In genomic region chr6:15242503-15242902, GRCh38 we compare ENCODE assay signal across 19 cellular contexts. TPM values are rescaled to one million over a fixed set of nuclear protein-coding genes. Genes with fewer than 3 reads are reported as not detected.
A peak's percentile ranks its signal among the peaks of the same experiment; 100 is the strongest.
DNase-seq lines count a peak whose midpoint lies in the region; ATAC-seq and TF ChIP-seq lines count a peak whose summit lies in the region.
"Had no signal": no experiment of that assay in that cellular context is flagged by ENCODE, and none has a peak within 500 bp of the region (broad histone marks: within the 10 kb centered on the region; RNA-seq: fewer than 3 reads in every experiment).

No MANE protein-coding gene starts in this region.

- H3K4me3 Mint-ChIP-seq in activated T-helper 1 cell treated with anti-CD3 and anti-CD28 coated beads, Interleukin-12 subunit alpha, Interleukin-12 subunit beta, Interleukin-2, Interleukin-4 antibody, amounts not matched to agents 30 ng/mL and 10 ng/mL and 1 ng/mL, durations not matched to agents 14 hours and 24 hours and 36 hours = no peak overlapping the region

- POLR2A ChIA-PET in PC-9 (lab: Charles Lee; ENCODE audit: unreplicated experiment) = no interaction called here

- peaks cover 46% of the 10 kb centered on the region for H3K4me1 ChIP-seq in HUES48 (ENCODE audit: control insufficient read depth, insufficient read depth, low read length)
- H3K4me1 ChIP-seq in PC-9 (replicated peaks; ENCODE audit: insufficient read depth) = peaks cover 20% of the 10 kb centered on the region
- peaks cover 22% of the 10 kb centered on the region for H3K4me1 ChIP-seq in iPS-15b (ENCODE audit: control insufficient read depth, insufficient read depth, low read length)
- H3K4me1 ChIP-seq in osteoblast (ENCODE audit: insufficient read depth, low read length) = no peaks in the 10 kb centered on the region

- H3K36me3 ChIP-seq in HUES48 (ENCODE audit: control insufficient read depth, insufficient read depth, low read length) = no peaks in the 10 kb centered on the region; the same call in 1 of the 2 replicates
- H3K36me3 ChIP-seq in PC-9 (ENCODE audit: low read depth) = no peaks in the 10 kb centered on the region
- no peaks in the 10 kb centered on the region for H3K36me3 ChIP-seq in iPS-15b (ENCODE audit: control insufficient read depth, insufficient read depth, low read length)
- no peaks in the 10 kb centered on the region for H3K36me3 ChIP-seq in osteoblast (ENCODE audit: insufficient read depth, low read length)
- H3K36me3 ChIP-seq: BLaER1 had no signal

- H3K36me3 Mint-ChIP-seq in activated T-helper 1 cell treated with anti-CD3 and anti-CD28 coated beads, Interleukin-12 subunit alpha, Interleukin-12 subunit beta, Interleukin-2, Interleukin-4 antibody, amounts not matched to agents 30 ng/mL and 10 ng/mL and 1 ng/mL, durations not matched to agents 14 hours and 24 hours and 36 hours (ENCODE audit: low read depth) = peaks cover 6% of the 10 kb centered on the region

- H3K9me2 ChIP-seq in PC-9 (ENCODE audit: insufficient read depth) = no peaks in the 10 kb centered on the region

- DNase-seq in PC-9 = no peak
- DNase-seq in osteoblast (ENCODE audit: insufficient read length, low spot score, missing footprints) = peak; percentile 41
- DNase-seq in OCI-M2 (lab: John Stamatoyannopoulos, UW; ENCODE audit: unreplicated experiment) = no peak
- DNase-seq in activated T-helper 1 cell treated with anti-CD3 and anti-CD28 coated beads, Interleukin-12 subunit alpha, Interleukin-12 subunit beta, Interleukin-2, Interleukin-4 antibody, amounts not matched to agents 30 ng/mL and 10 ng/mL and 1 ng/mL, durations not matched to agents 14 hours and 24 hours and 36 hours (ENCODE audit: low spot score) = no peak
- DNase-seq: CD8-positive, alpha-beta T cell; DND-41; GM23248; KG1; NCI-H1092 treated with DMSO at 0.1 percent for 48 hours; NCI-H1436 treated with DMSO at 0.1 percent for 48 hours; NCI-H1930; NCI-H748 treated with DMSO at 0.1 percent for 48 hours had no signal

- H3K27ac ChIP-seq in HUES48 (ENCODE audit: low read depth, low read length) (peak overlapping the region; percentile 91), PC-9 (no peak overlapping the region), osteoblast (ENCODE audit: low read depth, low read length) (no peak overlapping the region)
- H3K27ac ChIP-seq: BLaER1, GM23248, SJSA1 had no signal

- no peaks in the 10 kb centered on the region for H3K4me1 Mint-ChIP-seq in activated T-helper 1 cell treated with anti-CD3 and anti-CD28 coated beads, Interleukin-12 subunit alpha, Interleukin-12 subunit beta, Interleukin-2, Interleukin-4 antibody, amounts not matched to agents 30 ng/mL and 10 ng/mL and 1 ng/mL, durations not matched to agents 14 hours and 24 hours and 36 hours (ENCODE audit: low read depth)

- TF ChIP-seq CTCF in PC-9 (conservative IDR thresholded peaks at IDR 0.05) = no peak
- TF ChIP-seq CTCF in osteoblast (IDR thresholded peaks at IDR 0.05; ENCODE audit: extremely low read depth, low read depth, low read length) = no peak

- peaks cover 3% of the 10 kb centered on the region for H3K27me3 Mint-ChIP-seq in activated T-helper 1 cell treated with anti-CD3 and anti-CD28 coated beads, Interleukin-12 subunit alpha, Interleukin-12 subunit beta, Interleukin-2, Interleukin-4 antibody, amounts not matched to agents 30 ng/mL and 10 ng/mL and 1 ng/mL, durations not matched to agents 14 hours and 24 hours and 36 hours (ENCODE audit: insufficient read depth)

- H3K9me3 ChIP-seq in HUES48 (ENCODE audit: control insufficient read depth, insufficient read depth, low read length) (no peaks in the 10 kb centered on the region), PC-9 (ENCODE audit: insufficient read depth, low read depth) (no peaks in the 10 kb centered on the region), iPS-15b (ENCODE audit: control insufficient read depth, insufficient read depth, low read length) (no peaks in the 10 kb centered on the region), osteoblast (ENCODE audit: low read depth, low read length) (no peaks in the 10 kb centered on the region)

- H3K4me3 ChIP-seq in HUES48 (ENCODE audit: low read depth, low read length) (peak overlapping the region; percentile 76), PC-9 (no peak overlapping the region), iPS-15b (ENCODE audit: low read depth, low read length) (peak overlapping the region; percentile 82), osteoblast (ENCODE audit: insufficient read depth, low read length) (no peak overlapping the region)
- H3K4me3 ChIP-seq: BLaER1, GM12878, GM23248, SJSA1 had no signal

- H3K9ac ChIP-seq in HUES48 (ENCODE audit: low read depth, low read length) (no peak overlapping the region), iPS-15b (ENCODE audit: low read depth, low read length) (no peak overlapping the region)
- H3K9ac ChIP-seq: BLaER1, GM23248 had no signal

- CTCF ChIA-PET in PC-9 (lab: Charles Lee) = interaction anchor here (0.5 to 0.6 kb wide), 2 partner anchors 42 to 1029 kb away, joined by 4 to 15 read pairs; no protein-coding TSS in a partner anchor

- no peak for ATAC-seq in HG03442 (IDR thresholded peaks at IDR 0.05; ENCODE audit: unreplicated experiment)
- ATAC-seq: CD8-positive, alpha-beta T cell; GM12878; HCT116 had no signal

- no peak overlapping the region for H3K27ac Mint-ChIP-seq in activated T-helper 1 cell treated with anti-CD3 and anti-CD28 coated beads, Interleukin-12 subunit alpha, Interleukin-12 subunit beta, Interleukin-2, Interleukin-4 antibody, amounts not matched to agents 30 ng/mL and 10 ng/mL and 1 ng/mL, durations not matched to agents 14 hours and 24 hours and 36 hours
- H3K27ac Mint-ChIP-seq: CD8-positive, alpha-beta T cell had no signal

- H3K79me2 ChIP-seq in PC-9 (ENCODE audit: low read depth) = peaks cover 17% of the 10 kb centered on the region
- H3K79me2 ChIP-seq in osteoblast (ENCODE audit: insufficient read depth, low read length) = peaks cover 16% of the 10 kb centered on the region

- no peaks in the 10 kb centered on the region for H3K9me3 Mint-ChIP-seq in activated T-helper 1 cell treated with anti-CD3 and anti-CD28 coated beads, Interleukin-12 subunit alpha, Interleukin-12 subunit beta, Interleukin-2, Interleukin-4 antibody, amounts not matched to agents 30 ng/mL and 10 ng/mL and 1 ng/mL, durations not matched to agents 14 hours and 24 hours and 36 hours
- H3K9me3 Mint-ChIP-seq: CD8-positive, alpha-beta T cell had no signal

- BruUV-seq in PC-9 (replicated peaks; lab: Mats Ljungman, UMichigan) = no TSS peak

- H4K20me1 ChIP-seq in PC-9 (ENCODE audit: insufficient read depth) (no peaks in the 10 kb centered on the region), osteoblast (ENCODE audit: insufficient read depth, low read length) (no peaks in the 10 kb centered on the region)

- intact Hi-C loops in PC-9 (cut with micrococcal nuclease; ENCODE audit: unreplicated experiment) = no loop called here
- intact Hi-C loops in activated T-helper 1 cell treated with anti-CD3 and anti-CD28 coated beads, Interleukin-12 subunit alpha, Interleukin-12 subunit beta, Interleukin-2, Interleukin-4 antibody, amounts not matched to agents 30 ng/mL and 10 ng/mL and 1 ng/mL, durations not matched to agents 14 hours and 24 hours and 36 hours (cut with micrococcal nuclease) = loop anchor here (10.0 kb wide), 1 partner anchor 1428 kb away; the partner anchor contains the start of gene MCUR1

- H2AFZ ChIP-seq in PC-9 = no peak overlapping the region
- no peak overlapping the region for H2AFZ ChIP-seq in osteoblast (ENCODE audit: low read length)
- H2AFZ ChIP-seq: GM23248 had no signal

- H3K4me2 ChIP-seq in PC-9 (peak overlapping the region; percentile 72; the same call in 1 of the 2 replicates), osteoblast (ENCODE audit: insufficient read depth, low read length) (no peak overlapping the region)

- no peaks in the 10 kb centered on the region for H3K27me3 ChIP-seq in HUES48 (ENCODE audit: control insufficient read depth, insufficient read depth, low read length)
- H3K27me3 ChIP-seq in PC-9 (ENCODE audit: insufficient read depth, low read depth) = no peaks in the 10 kb centered on the region
- no peaks in the 10 kb centered on the region for H3K27me3 ChIP-seq in iPS-15b (ENCODE audit: control insufficient read depth, insufficient read depth, low read length)
- no peaks in the 10 kb centered on the region for H3K27me3 ChIP-seq in osteoblast (ENCODE audit: insufficient read depth, low read length)
- H3K27me3 ChIP-seq: BLaER1, SJSA1 had no signal

- H3F3A ChIP-seq in PC-9 (ENCODE audit: insufficient read depth, low read depth) = peaks cover 21% of the 10 kb centered on the region; the same call in 1 of the 2 replicates

RNA-seq across cellular contexts. Expression of gene JARID2, which starts 3.4 kb away (rescaled TPM):
- total RNA-seq in PC-9 (2021) (31.1 and 35.0 TPM in 2 replicates), osteoblast (8.5 and 10.5 TPM in 2 replicates)
- total RNA-seq in activated T-helper 1 cell treated with anti-CD3 and anti-CD28 coated beads, Interleukin-12 subunit alpha, Interleukin-12 subunit beta, Interleukin-2, Interleukin-4 antibody, amounts not matched to agents 30 ng/mL and 10 ng/mL and 1 ng/mL, durations not matched to agents 14 hours and 24 hours and 36 hours = 60.5 and 62.5 TPM in 2 replicates

Comparison
In these comparisons a context has a peak if more than half of its experiments do, and no peak if none do; other contexts are left out.
1. H3K4me3 ChIP-seq: peak in HUES48 (single experiment) and iPS-15b (single experiment); none in PC-9 (single experiment) and osteoblast (single experiment).